In genomic region chr20:54292186-54292585, GRCh38 we compare ENCODE assay signal across 1 cellular context.
TF ChIP-seq lines count a peak whose summit lies in the region.

No MANE protein-coding gene starts in this region.

TF ChIP-seq in H1, 55 proteins besides CTCF, POLR2A, EP300 and RAD21:
- TF ChIP-seq FOSL1 (IDR thresholded peaks at IDR 0.05; ENCODE audit: insufficient read depth, low read depth, low read length) (no peak), BACH1 (IDR thresholded peaks at IDR 0.05; ENCODE audit: low read length) (no peak), KDM1A (IDR thresholded peaks at IDR 0.05; ENCODE audit: borderline replicate concordance, low read length) (no peak), YY1 (IDR thresholded peaks at IDR 0.05; ENCODE audit: low read depth, low read length) (no peak), JUN (IDR thresholded peaks at IDR 0.05; ENCODE audit: low read depth, low read length) (no peak), BRCA1 (IDR thresholded peaks at IDR 0.05; ENCODE audit: low read depth, low read length) (no peak), RXRA (IDR thresholded peaks at IDR 0.05; ENCODE audit: insufficient read depth, low read depth, low read length) (no peak), SP2 (IDR thresholded peaks at IDR 0.05; ENCODE audit: low read length) (no peak), POU5F1 (IDR thresholded peaks at IDR 0.05; ENCODE audit: low read depth, low read length) (no peak), PHF8 (conservative IDR thresholded peaks at IDR 0.05; ENCODE audit: low read depth, low read length) (no peak)
